8 cellular contexts compared by ENCODE assay signal in the genomic region with DNA sequence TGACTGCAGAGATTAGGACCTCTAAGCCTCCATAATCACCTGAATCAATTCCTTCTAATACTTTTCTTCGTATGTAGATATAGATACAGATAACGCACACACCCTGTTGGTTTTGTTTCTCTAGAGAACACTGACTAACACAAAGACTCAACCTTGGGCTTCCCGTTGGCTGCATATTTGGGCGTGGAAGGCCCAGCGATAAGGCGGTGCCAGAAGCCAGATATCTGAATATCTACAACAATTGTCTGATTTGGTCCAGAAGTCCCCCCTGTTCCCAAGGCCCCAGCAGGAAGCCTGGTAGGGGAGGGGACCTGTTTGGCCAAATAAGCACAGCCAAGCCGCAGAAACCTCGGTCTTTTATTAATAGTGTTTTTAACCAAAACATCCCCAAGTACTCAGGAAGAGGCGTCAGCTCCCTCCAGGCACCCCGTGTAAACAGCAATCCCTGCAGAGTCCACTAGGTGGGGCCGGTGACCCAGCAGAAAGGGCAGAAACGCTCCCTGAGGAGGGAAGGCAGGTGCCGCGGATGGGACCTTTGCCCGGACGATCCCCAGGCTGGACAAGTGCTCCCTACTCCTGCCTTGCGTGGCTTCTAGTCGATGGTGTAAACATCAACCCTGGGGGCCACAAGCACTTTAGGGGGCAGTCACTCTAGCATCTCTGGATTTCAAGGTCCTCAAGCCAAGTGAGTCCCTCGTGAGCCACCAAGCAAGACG. TPM values are rescaled to one million over a fixed set of nuclear protein-coding genes. Genes with fewer than 3 reads are reported as not detected.
DNase-seq lines count a peak whose midpoint lies in the region; ATAC-seq and TF ChIP-seq lines count a peak whose summit lies in the region.

No MANE protein-coding gene starts in this region.

- H3K9me3 Mint-ChIP-seq in IgD-negative memory B cell (no peaks in the 10 kb centered on the region), progenitor cell of endocrine pancreas (ENCODE audit: low read depth) (no peaks in the 10 kb centered on the region)
- H3K9me3 Mint-ChIP-seq in activated naive CD8-positive, alpha-beta T cell treated with anti-CD3 and anti-CD28 coated beads, Interleukin-2, amount 50 U/mL, for 24 hours = no peaks in the 10 kb centered on the region

- ATAC-seq in activated naive CD8-positive, alpha-beta T cell treated with anti-CD3 and anti-CD28 coated beads, Interleukin-2, amount 50 U/mL, for 24 hours = peak; percentile 83

- no peak overlapping the region for H3K27ac ChIP-seq in cardiac muscle cell

- H3K4me3 Mint-ChIP-seq in IgD-negative memory B cell (peak overlapping the region in 1 of 4 donors; percentile 29), progenitor cell of endocrine pancreas (ENCODE audit: low read depth) (no peak overlapping the region)
- no peak overlapping the region for H3K4me3 Mint-ChIP-seq in activated naive CD8-positive, alpha-beta T cell treated with anti-CD3 and anti-CD28 coated beads, Interleukin-2, amount 50 U/mL, for 24 hours

- H3K9me3 ChIP-seq in cardiac muscle cell (ENCODE audit: low read depth) = no peaks in the 10 kb centered on the region

- no peaks in the 10 kb centered on the region for H3K27me3 Mint-ChIP-seq in IgD-negative memory B cell
- peaks cover 2% of the 10 kb centered on the region for H3K27me3 Mint-ChIP-seq in activated naive CD8-positive, alpha-beta T cell treated with anti-CD3 and anti-CD28 coated beads, Interleukin-2, amount 50 U/mL, for 24 hours
- H3K27me3 Mint-ChIP-seq in progenitor cell of endocrine pancreas = peaks cover 4% of the 10 kb centered on the region

- no peaks in the 10 kb centered on the region for H3K27me3 ChIP-seq in cardiac muscle cell

- TF ChIP-seq CTCF in cardiac muscle cell (IDR thresholded peaks at IDR 0.05; ENCODE audit: low read depth, low read length) = peak; percentile 94
- TF ChIP-seq CTCF in progenitor cell of endocrine pancreas (IDR thresholded peaks at IDR 0.05; ENCODE audit: unreplicated experiment) = peak; percentile 80

- no peaks in the 10 kb centered on the region for H3K36me3 ChIP-seq in cardiac muscle cell

- H3K4me1 Mint-ChIP-seq in IgD-negative memory B cell (peaks cover 6 to 13% (median 7%) of the 10 kb centered on the region in 3 donors), progenitor cell of endocrine pancreas (ENCODE audit: low read depth) (peaks cover 7% of the 10 kb centered on the region)
- H3K4me1 Mint-ChIP-seq in activated naive CD8-positive, alpha-beta T cell treated with anti-CD3 and anti-CD28 coated beads, Interleukin-2, amount 50 U/mL, for 24 hours = peaks cover 5% of the 10 kb centered on the region

- H3K36me3 Mint-ChIP-seq in IgD-negative memory B cell = peaks cover 3% of the 10 kb centered on the region
- H3K36me3 Mint-ChIP-seq in activated naive CD8-positive, alpha-beta T cell treated with anti-CD3 and anti-CD28 coated beads, Interleukin-2, amount 50 U/mL, for 24 hours (ENCODE audit: low read depth) = no peaks in the 10 kb centered on the region
- peaks cover 1% of the 10 kb centered on the region for H3K36me3 Mint-ChIP-seq in progenitor cell of endocrine pancreas (ENCODE audit: insufficient read depth)

- H3K4me3 ChIP-seq in cardiac muscle cell = no peak overlapping the region

- DNase-seq in EH (ENCODE audit: low read depth) (peak; percentile 69), SW480 (ENCODE audit: low spot score) (peak; percentile 66), cardiac muscle cell (ENCODE audit: low read depth in 1 of 2, low spot score in 1 of 2) (peak; percentile 73 to 77), progenitor cell of endocrine pancreas (ENCODE audit: low spot score, unreplicated experiment) (peak; percentile 74), ureter (ENCODE audit: low spot score) (peak; percentile 90), NCI-H1048 (lab: John Stamatoyannopoulos, UW) (no peak)
- DNase-seq in activated naive CD8-positive, alpha-beta T cell treated with anti-CD3 and anti-CD28 coated beads, Interleukin-2, amount 50 U/mL, for 24 hours = peak; percentile 88

- H3K27ac Mint-ChIP-seq in IgD-negative memory B cell (peak overlapping the region in 2 of 3 donors; percentile 45 to 80), progenitor cell of endocrine pancreas (peak overlapping the region; percentile 41)
- no peak overlapping the region for H3K27ac Mint-ChIP-seq in activated naive CD8-positive, alpha-beta T cell treated with anti-CD3 and anti-CD28 coated beads, Interleukin-2, amount 50 U/mL, for 24 hours

- peaks cover 13% of the 10 kb centered on the region for H3K4me1 ChIP-seq in cardiac muscle cell (ENCODE audit: low read depth)

RNA-seq across cellular contexts. Expression of a gene that starts 56.9 kb away (rescaled TPM):
- polyA plus RNA-seq in IgD-negative memory B cell (19.2 TPM), cardiac muscle cell (23.5 and 36.1 TPM in 2 replicates)
- total RNA-seq in cardiac muscle cell (55.4 and 67.5 TPM in 2 replicates), progenitor cell of endocrine pancreas (61.0 and 64.6 TPM in 2 replicates), ureter (207 TPM)
